1 cellular context compared by ENCODE assay signal in the genomic region with DNA sequence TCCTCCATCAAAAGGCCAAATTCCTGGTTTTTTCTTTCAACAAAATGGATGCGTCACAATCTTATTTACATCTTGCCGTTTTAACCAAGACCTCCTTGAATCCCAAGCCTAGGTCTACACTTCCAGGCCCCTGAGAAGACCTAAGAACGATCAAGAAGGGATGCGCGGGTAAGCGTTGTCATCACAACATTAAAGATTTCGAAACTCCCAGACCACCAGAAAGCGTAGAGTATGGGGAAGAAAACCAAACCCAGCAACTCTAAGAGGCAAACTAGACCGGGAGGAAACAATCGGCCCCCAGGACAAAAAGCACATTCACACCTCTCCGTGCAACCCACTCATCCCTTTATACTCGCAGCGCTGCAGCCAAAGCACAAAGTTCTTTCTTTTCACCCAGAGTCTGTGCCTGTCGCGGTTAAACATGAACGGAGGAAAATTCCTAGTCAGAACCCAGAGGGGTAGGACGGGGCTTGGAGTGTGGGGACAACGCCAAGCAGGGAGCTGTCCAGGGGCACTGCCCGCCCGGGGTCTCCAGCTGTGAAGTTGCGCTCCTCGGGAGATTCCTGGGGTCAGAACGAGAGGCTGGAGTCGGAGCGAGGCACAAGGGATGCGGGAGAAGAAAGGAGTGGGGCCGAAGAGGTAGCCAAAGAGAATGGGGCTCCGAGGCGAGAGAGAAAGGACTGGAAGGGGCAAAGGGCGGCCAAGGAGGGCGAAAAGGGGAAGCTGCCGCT.
TF ChIP-seq lines count a peak whose summit lies in the region.

No MANE protein-coding gene starts in this region.

TF ChIP-seq in GM12878, 131 proteins besides CTCF, POLR2A, EP300 and RAD21 (continued from another document):
- TF ChIP-seq PAX5 (IDR thresholded peaks at IDR 0.05; ENCODE audit: borderline replicate concordance, low read depth, low read length) (no peak), SREBF2 (IDR thresholded peaks at IDR 0.05; ENCODE audit: low read length) (no peak), ETV6 (conservative IDR thresholded peaks at IDR 0.05 in 1 of 2, IDR thresholded peaks at IDR 0.05 in 1 of 2; ENCODE audit: borderline replicate concordance in 1 of 2, low read depth in 1 of 2) (no peak)
- TF ChIP-seq, protein P1, sequence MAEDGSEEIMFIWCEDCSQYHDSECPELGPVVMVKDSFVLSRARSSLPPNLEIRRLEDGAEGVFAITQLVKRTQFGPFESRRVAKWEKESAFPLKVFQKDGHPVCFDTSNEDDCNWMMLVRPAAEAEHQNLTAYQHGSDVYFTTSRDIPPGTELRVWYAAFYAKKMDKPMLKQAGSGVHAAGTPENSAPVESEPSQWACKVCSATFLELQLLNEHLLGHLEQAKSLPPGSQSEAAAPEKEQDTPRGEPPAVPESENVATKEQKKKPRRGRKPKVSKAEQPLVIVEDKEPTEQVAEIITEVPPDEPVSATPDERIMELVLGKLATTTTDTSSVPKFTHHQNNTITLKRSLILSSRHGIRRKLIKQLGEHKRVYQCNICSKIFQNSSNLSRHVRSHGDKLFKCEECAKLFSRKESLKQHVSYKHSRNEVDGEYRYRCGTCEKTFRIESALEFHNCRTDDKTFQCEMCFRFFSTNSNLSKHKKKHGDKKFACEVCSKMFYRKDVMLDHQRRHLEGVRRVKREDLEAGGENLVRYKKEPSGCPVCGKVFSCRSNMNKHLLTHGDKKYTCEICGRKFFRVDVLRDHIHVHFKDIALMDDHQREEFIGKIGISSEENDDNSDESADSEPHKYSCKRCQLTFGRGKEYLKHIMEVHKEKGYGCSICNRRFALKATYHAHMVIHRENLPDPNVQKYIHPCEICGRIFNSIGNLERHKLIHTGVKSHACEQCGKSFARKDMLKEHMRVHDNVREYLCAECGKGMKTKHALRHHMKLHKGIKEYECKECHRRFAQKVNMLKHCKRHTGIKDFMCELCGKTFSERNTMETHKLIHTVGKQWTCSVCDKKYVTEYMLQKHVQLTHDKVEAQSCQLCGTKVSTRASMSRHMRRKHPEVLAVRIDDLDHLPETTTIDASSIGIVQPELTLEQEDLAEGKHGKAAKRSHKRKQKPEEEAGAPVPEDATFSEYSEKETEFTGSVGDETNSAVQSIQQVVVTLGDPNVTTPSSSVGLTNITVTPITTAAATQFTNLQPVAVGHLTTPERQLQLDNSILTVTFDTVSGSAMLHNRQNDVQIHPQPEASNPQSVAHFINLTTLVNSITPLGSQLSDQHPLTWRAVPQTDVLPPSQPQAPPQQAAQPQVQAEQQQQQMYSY (CRISPR knock-in tag; IDR thresholded peaks at IDR 0.05) = no peak
- TF ChIP-seq, protein P2, sequence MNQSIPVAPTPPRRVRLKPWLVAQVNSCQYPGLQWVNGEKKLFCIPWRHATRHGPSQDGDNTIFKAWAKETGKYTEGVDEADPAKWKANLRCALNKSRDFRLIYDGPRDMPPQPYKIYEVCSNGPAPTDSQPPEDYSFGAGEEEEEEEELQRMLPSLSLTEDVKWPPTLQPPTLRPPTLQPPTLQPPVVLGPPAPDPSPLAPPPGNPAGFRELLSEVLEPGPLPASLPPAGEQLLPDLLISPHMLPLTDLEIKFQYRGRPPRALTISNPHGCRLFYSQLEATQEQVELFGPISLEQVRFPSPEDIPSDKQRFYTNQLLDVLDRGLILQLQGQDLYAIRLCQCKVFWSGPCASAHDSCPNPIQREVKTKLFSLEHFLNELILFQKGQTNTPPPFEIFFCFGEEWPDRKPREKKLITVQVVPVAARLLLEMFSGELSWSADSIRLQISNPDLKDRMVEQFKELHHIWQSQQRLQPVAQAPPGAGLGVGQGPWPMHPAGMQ (IDR thresholded peaks at IDR 0.05; ENCODE audit: borderline replicate concordance) = no peak
